1 cellular context compared by ENCODE assay signal in the genomic region with DNA sequence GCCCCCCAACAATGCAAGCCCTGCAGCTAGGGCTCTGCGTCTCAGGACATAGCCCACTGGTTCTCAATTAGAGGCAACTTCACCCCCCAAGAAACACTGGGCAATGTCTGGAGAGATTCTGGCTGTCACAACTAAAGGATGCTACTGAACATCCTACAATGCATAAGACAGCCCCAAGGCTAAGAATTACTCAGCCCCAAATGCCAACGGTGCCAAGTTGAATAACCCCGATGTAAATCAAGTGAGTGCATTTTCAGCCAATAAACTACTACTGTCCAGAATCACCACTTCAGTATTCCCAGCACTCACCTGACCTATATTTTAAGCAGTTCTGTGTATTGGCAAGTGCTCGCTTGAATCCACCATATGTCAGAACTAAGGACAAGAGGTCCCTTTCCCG.
TF ChIP-seq lines count a peak whose summit lies in the region.

No MANE protein-coding gene starts in this region.

TF ChIP-seq in SK-N-SH, 30 proteins besides CTCF, POLR2A, EP300 and RAD21 (continued from another document):
- TF ChIP-seq, protein P1, sequence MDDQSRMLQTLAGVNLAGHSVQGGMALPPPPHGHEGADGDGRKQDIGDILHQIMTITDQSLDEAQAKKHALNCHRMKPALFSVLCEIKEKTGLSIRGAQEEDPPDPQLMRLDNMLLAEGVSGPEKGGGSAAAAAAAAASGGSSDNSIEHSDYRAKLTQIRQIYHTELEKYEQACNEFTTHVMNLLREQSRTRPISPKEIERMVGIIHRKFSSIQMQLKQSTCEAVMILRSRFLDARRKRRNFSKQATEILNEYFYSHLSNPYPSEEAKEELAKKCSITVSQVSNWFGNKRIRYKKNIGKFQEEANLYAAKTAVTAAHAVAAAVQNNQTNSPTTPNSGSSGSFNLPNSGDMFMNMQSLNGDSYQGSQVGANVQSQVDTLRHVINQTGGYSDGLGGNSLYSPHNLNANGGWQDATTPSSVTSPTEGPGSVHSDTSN (IDR thresholded peaks at IDR 0.05) = no peak
- no peak for TF ChIP-seq ZBTB33 (IDR thresholded peaks at IDR 0.05; ENCODE audit: borderline replicate concordance, low read depth)
